Comparison of ENCODE assay signal across 1 cellular context in genomic region chr9:129885670-129886106, GRCh38.
TF ChIP-seq lines count a peak whose summit lies in the region.

No MANE protein-coding gene starts in this region.

TF ChIP-seq in K562, 482 proteins besides CTCF, POLR2A, EP300 and RAD21 (continued from another document):
- peak in 1 of 2 experiments; percentile 82; a peak in 2 of 4 replicates for TF ChIP-seq ZMIZ1 (IDR thresholded peaks at IDR 0.05; ENCODE audit: low read depth in 2 of 2, low read length in 2 of 2)
- no peak for TF ChIP-seq EZH2 (IDR thresholded peaks at IDR 0.05; ENCODE audit: borderline replicate concordance, low read depth, low read length)
- no peak for TF ChIP-seq TRIM25 (IDR thresholded peaks at IDR 0.05; ENCODE audit: borderline replicate concordance)
- no peak for TF ChIP-seq GATA2 (CRISPR knock-in tag; IDR thresholded peaks at IDR 0.05)
- TF ChIP-seq MXD1 (CRISPR knock-in tag; IDR thresholded peaks at IDR 0.05; ENCODE audit: borderline replicate concordance, poor library complexity, severe bottlenecking), result peak; percentile 23
- no peak for TF ChIP-seq PHTF2 (CRISPR knock-in tag; IDR thresholded peaks at IDR 0.05)
- TF ChIP-seq SMAD2 (IDR thresholded peaks at IDR 0.05; ENCODE audit: low read depth, low read length), result no peak
- TF ChIP-seq DMBX1 (CRISPR knock-in tag; IDR thresholded peaks at IDR 0.05; ENCODE audit: borderline replicate concordance), result no peak
- peak in 1 of 2 experiments; percentile 98; a peak in 2 of 4 replicates for TF ChIP-seq MAZ (CRISPR knock-in tag; conservative IDR thresholded peaks at IDR 0.05 in 1 of 2, IDR thresholded peaks at IDR 0.05 in 1 of 2)
- peak; percentile 77 for TF ChIP-seq TBP (optimal IDR thresholded peaks at IDR 0.05; ENCODE audit: low read depth, low read length)
- TF ChIP-seq ZHX1 (conservative IDR thresholded peaks at IDR 0.05; ENCODE audit: low read length), result peak; percentile 80; the same call in 1 of the 2 replicates
- no peak for TF ChIP-seq ZBTB8A (IDR thresholded peaks at IDR 0.05; ENCODE audit: partially characterized antibody)
- TF ChIP-seq MTF1 (CRISPR knock-in tag; IDR thresholded peaks at IDR 0.05; ENCODE audit: borderline replicate concordance), result no peak
- peak; percentile 92 to 99 for TF ChIP-seq UBTF (IDR thresholded peaks at IDR 0.05; ENCODE audit: borderline replicate concordance in 1 of 2, low read depth in 2 of 2, low read length in 2 of 2)
- peak; percentile 83 for TF ChIP-seq ZNF384 (IDR thresholded peaks at IDR 0.05; ENCODE audit: low read depth, low read length)
- TF ChIP-seq JUND (IDR thresholded peaks at IDR 0.05; ENCODE audit: borderline replicate concordance, low read depth, low read length), result peak; percentile 82
- TF ChIP-seq JUND (tag; IDR thresholded peaks at IDR 0.05; ENCODE audit: borderline replicate concordance, low read depth, low read length), result no peak
- no peak for TF ChIP-seq RB1 (IDR thresholded peaks at IDR 0.05; ENCODE audit: low read depth)
- no peak for TF ChIP-seq NCOA4 (IDR thresholded peaks at IDR 0.05; ENCODE audit: partially characterized antibody)
- TF ChIP-seq PHF20 (IDR thresholded peaks at IDR 0.05; ENCODE audit: partially characterized antibody), result no peak
- TF ChIP-seq STAG1 (CRISPR knock-in tag; IDR thresholded peaks at IDR 0.05; ENCODE audit: borderline replicate concordance), result no peak
- no peak for TF ChIP-seq ZNF354B (CRISPR knock-in tag; IDR thresholded peaks at IDR 0.05)
- TF ChIP-seq FUS (optimal IDR thresholded peaks at IDR 0.05; ENCODE audit: low read depth, low read length), result no peak
- peak; percentile 44; the same call in 1 of the 2 replicates for TF ChIP-seq PHF8 (IDR thresholded peaks at IDR 0.05; ENCODE audit: borderline replicate concordance, low read length)
- TF ChIP-seq BRD4 (IDR thresholded peaks at IDR 0.05), result no peak
- TF ChIP-seq RBM17 (IDR thresholded peaks at IDR 0.05; ENCODE audit: borderline replicate concordance, low read depth, low read length), result no peak
- TF ChIP-seq ZNF224 (CRISPR knock-in tag; IDR thresholded peaks at IDR 0.05), result no peak
- no peak for TF ChIP-seq ILK (tag; IDR thresholded peaks at IDR 0.05; ENCODE audit: borderline replicate concordance, low read depth)
- peak; percentile 35; the same call in 1 of the 2 replicates for TF ChIP-seq REST (CRISPR knock-in tag; IDR thresholded peaks at IDR 0.05; ENCODE audit: low read depth)
- peak; percentile 17; the same call in 1 of the 2 replicates for TF ChIP-seq SPI1 (IDR thresholded peaks at IDR 0.05; ENCODE audit: borderline replicate concordance, low read depth, low read length)
